In the genomic region with DNA sequence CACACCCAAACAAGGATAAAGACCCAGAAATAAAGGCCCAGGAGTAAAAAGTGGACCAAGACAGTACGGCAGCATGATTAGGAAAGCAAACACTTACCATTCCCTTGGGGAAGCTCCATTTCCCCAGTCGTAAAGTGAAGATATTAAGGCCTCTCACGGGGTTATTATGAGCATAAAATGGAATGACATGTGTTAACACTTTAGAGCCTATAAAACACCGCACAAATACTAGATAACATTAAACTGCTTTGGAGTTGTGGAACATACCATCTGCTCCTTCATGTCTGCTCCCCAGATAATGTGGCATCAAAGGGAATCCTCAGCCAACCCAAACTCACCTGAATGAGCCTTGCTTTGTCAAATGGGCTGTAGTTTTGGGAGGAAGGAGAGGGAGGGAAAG, we compare ENCODE assay signal across 1 cellular context.
TF ChIP-seq lines count a peak whose summit lies in the region.

No MANE protein-coding gene starts in this region.

TF ChIP-seq in H1, 55 proteins besides CTCF, POLR2A, EP300 and RAD21 (continued from another document):
- TF ChIP-seq, protein P1, sequence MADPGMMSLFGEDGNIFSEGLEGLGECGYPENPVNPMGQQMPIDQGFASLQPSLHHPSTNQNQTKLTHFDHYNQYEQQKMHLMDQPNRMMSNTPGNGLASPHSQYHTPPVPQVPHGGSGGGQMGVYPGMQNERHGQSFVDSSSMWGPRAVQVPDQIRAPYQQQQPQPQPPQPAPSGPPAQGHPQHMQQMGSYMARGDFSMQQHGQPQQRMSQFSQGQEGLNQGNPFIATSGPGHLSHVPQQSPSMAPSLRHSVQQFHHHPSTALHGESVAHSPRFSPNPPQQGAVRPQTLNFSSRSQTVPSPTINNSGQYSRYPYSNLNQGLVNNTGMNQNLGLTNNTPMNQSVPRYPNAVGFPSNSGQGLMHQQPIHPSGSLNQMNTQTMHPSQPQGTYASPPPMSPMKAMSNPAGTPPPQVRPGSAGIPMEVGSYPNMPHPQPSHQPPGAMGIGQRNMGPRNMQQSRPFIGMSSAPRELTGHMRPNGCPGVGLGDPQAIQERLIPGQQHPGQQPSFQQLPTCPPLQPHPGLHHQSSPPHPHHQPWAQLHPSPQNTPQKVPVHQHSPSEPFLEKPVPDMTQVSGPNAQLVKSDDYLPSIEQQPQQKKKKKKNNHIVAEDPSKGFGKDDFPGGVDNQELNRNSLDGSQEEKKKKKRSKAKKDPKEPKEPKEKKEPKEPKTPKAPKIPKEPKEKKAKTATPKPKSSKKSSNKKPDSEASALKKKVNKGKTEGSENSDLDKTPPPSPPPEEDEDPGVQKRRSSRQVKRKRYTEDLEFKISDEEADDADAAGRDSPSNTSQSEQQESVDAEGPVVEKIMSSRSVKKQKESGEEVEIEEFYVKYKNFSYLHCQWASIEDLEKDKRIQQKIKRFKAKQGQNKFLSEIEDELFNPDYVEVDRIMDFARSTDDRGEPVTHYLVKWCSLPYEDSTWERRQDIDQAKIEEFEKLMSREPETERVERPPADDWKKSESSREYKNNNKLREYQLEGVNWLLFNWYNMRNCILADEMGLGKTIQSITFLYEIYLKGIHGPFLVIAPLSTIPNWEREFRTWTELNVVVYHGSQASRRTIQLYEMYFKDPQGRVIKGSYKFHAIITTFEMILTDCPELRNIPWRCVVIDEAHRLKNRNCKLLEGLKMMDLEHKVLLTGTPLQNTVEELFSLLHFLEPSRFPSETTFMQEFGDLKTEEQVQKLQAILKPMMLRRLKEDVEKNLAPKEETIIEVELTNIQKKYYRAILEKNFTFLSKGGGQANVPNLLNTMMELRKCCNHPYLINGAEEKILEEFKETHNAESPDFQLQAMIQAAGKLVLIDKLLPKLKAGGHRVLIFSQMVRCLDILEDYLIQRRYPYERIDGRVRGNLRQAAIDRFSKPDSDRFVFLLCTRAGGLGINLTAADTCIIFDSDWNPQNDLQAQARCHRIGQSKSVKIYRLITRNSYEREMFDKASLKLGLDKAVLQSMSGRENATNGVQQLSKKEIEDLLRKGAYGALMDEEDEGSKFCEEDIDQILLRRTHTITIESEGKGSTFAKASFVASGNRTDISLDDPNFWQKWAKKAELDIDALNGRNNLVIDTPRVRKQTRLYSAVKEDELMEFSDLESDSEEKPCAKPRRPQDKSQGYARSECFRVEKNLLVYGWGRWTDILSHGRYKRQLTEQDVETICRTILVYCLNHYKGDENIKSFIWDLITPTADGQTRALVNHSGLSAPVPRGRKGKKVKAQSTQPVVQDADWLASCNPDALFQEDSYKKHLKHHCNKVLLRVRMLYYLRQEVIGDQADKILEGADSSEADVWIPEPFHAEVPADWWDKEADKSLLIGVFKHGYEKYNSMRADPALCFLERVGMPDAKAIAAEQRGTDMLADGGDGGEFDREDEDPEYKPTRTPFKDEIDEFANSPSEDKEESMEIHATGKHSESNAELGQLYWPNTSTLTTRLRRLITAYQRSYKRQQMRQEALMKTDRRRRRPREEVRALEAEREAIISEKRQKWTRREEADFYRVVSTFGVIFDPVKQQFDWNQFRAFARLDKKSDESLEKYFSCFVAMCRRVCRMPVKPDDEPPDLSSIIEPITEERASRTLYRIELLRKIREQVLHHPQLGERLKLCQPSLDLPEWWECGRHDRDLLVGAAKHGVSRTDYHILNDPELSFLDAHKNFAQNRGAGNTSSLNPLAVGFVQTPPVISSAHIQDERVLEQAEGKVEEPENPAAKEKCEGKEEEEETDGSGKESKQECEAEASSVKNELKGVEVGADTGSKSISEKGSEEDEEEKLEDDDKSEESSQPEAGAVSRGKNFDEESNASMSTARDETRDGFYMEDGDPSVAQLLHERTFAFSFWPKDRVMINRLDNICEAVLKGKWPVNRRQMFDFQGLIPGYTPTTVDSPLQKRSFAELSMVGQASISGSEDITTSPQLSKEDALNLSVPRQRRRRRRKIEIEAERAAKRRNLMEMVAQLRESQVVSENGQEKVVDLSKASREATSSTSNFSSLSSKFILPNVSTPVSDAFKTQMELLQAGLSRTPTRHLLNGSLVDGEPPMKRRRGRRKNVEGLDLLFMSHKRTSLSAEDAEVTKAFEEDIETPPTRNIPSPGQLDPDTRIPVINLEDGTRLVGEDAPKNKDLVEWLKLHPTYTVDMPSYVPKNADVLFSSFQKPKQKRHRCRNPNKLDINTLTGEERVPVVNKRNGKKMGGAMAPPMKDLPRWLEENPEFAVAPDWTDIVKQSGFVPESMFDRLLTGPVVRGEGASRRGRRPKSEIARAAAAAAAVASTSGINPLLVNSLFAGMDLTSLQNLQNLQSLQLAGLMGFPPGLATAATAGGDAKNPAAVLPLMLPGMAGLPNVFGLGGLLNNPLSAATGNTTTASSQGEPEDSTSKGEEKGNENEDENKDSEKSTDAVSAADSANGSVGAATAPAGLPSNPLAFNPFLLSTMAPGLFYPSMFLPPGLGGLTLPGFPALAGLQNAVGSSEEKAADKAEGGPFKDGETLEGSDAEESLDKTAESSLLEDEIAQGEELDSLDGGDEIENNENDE (IDR thresholded peaks at IDR 0.05; ENCODE audit: insufficient replicate concordance, low read length), result no peak
